1 cellular context compared by ENCODE assay signal in genomic region chr6:43274916-43275597, GRCh38.
TF ChIP-seq lines count a peak whose summit lies in the region.

No MANE protein-coding gene starts in this region.

TF ChIP-seq in HepG2, 621 proteins besides CTCF, POLR2A, EP300 and RAD21 (continued from another document and continues in another):
- peak; percentile 74; the same call in 1 of the 2 replicates for TF ChIP-seq MXD1 (CRISPR knock-in tag; IDR thresholded peaks at IDR 0.05)
- TF ChIP-seq, protein P1, sequence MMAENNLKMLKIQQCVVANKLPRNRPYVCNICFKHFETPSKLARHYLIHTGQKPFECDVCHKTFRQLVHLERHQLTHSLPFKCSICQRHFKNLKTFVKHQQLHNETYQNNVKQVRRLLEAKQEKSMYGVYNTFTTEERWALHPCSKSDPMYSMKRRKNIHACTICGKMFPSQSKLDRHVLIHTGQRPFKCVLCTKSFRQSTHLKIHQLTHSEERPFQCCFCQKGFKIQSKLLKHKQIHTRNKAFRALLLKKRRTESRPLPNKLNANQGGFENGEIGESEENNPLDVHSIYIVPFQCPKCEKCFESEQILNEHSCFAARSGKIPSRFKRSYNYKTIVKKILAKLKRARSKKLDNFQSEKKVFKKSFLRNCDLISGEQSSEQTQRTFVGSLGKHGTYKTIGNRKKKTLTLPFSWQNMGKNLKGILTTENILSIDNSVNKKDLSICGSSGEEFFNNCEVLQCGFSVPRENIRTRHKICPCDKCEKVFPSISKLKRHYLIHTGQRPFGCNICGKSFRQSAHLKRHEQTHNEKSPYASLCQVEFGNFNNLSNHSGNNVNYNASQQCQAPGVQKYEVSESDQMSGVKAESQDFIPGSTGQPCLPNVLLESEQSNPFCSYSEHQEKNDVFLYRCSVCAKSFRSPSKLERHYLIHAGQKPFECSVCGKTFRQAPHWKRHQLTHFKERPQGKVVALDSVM (CRISPR knock-in tag; IDR thresholded peaks at IDR 0.05) = 0 out of 2 replicates have a peak, but pooled peaks have one; percentile 16
- peak; percentile 81; the same call in 1 of the 2 replicates for TF ChIP-seq ZNF891 (CRISPR knock-in tag; IDR thresholded peaks at IDR 0.05)
- no peak for TF ChIP-seq FOXP4 (CRISPR knock-in tag; IDR thresholded peaks at IDR 0.05)
- TF ChIP-seq SALL2 (CRISPR knock-in tag; IDR thresholded peaks at IDR 0.05) = peak; percentile 50; the same call in 1 of the 2 replicates
- no peak for TF ChIP-seq ZFAT (CRISPR knock-in tag; conservative IDR thresholded peaks at IDR 0.05)
- TF ChIP-seq, protein P2, sequence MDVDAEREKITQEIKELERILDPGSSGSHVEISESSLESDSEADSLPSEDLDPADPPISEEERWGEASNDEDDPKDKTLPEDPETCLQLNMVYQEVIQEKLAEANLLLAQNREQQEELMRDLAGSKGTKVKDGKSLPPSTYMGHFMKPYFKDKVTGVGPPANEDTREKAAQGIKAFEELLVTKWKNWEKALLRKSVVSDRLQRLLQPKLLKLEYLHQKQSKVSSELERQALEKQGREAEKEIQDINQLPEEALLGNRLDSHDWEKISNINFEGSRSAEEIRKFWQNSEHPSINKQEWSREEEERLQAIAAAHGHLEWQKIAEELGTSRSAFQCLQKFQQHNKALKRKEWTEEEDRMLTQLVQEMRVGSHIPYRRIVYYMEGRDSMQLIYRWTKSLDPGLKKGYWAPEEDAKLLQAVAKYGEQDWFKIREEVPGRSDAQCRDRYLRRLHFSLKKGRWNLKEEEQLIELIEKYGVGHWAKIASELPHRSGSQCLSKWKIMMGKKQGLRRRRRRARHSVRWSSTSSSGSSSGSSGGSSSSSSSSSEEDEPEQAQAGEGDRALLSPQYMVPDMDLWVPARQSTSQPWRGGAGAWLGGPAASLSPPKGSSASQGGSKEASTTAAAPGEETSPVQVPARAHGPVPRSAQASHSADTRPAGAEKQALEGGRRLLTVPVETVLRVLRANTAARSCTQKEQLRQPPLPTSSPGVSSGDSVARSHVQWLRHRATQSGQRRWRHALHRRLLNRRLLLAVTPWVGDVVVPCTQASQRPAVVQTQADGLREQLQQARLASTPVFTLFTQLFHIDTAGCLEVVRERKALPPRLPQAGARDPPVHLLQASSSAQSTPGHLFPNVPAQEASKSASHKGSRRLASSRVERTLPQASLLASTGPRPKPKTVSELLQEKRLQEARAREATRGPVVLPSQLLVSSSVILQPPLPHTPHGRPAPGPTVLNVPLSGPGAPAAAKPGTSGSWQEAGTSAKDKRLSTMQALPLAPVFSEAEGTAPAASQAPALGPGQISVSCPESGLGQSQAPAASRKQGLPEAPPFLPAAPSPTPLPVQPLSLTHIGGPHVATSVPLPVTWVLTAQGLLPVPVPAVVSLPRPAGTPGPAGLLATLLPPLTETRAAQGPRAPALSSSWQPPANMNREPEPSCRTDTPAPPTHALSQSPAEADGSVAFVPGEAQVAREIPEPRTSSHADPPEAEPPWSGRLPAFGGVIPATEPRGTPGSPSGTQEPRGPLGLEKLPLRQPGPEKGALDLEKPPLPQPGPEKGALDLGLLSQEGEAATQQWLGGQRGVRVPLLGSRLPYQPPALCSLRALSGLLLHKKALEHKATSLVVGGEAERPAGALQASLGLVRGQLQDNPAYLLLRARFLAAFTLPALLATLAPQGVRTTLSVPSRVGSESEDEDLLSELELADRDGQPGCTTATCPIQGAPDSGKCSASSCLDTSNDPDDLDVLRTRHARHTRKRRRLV (CRISPR knock-in tag; IDR thresholded peaks at IDR 0.05) = no peak
- TF ChIP-seq ZNF782 (CRISPR knock-in tag; IDR thresholded peaks at IDR 0.05; ENCODE audit: borderline replicate concordance) = peak; percentile 91; the same call in 1 of the 2 replicates
- TF ChIP-seq ATAD3A (CRISPR knock-in tag; IDR thresholded peaks at IDR 0.05) = no peak
- TF ChIP-seq ZFP37 (CRISPR knock-in tag; IDR thresholded peaks at IDR 0.05; ENCODE audit: borderline replicate concordance) = no peak
- TF ChIP-seq, protein P3, sequence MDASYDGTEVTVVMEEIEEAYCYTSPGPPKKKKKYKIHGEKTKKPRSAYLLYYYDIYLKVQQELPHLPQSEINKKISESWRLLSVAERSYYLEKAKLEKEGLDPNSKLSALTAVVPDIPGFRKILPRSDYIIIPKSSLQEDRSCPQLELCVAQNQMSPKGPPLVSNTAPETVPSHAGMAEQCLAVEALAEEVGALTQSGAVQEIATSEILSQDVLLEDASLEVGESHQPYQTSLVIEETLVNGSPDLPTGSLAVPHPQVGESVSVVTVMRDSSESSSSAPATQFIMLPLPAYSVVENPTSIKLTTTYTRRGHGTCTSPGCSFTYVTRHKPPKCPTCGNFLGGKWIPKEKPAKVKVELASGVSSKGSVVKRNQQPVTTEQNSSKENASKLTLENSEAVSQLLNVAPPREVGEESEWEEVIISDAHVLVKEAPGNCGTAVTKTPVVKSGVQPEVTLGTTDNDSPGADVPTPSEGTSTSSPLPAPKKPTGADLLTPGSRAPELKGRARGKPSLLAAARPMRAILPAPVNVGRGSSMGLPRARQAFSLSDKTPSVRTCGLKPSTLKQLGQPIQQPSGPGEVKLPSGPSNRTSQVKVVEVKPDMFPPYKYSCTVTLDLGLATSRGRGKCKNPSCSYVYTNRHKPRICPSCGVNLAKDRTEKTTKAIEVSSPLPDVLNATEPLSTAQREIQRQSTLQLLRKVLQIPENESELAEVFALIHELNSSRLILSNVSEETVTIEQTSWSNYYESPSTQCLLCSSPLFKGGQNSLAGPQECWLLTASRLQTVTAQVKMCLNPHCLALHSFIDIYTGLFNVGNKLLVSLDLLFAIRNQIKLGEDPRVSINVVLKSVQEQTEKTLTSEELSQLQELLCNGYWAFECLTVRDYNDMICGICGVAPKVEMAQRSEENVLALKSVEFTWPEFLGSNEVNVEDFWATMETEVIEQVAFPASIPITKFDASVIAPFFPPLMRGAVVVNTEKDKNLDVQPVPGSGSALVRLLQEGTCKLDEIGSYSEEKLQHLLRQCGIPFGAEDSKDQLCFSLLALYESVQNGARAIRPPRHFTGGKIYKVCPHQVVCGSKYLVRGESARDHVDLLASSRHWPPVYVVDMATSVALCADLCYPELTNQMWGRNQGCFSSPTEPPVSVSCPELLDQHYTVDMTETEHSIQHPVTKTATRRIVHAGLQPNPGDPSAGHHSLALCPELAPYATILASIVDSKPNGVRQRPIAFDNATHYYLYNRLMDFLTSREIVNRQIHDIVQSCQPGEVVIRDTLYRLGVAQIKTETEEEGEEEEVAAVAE (CRISPR knock-in tag; IDR thresholded peaks at IDR 0.05; ENCODE audit: borderline replicate concordance) = no peak
- TF ChIP-seq, protein P4, sequence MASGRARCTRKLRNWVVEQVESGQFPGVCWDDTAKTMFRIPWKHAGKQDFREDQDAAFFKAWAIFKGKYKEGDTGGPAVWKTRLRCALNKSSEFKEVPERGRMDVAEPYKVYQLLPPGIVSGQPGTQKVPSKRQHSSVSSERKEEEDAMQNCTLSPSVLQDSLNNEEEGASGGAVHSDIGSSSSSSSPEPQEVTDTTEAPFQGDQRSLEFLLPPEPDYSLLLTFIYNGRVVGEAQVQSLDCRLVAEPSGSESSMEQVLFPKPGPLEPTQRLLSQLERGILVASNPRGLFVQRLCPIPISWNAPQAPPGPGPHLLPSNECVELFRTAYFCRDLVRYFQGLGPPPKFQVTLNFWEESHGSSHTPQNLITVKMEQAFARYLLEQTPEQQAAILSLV (CRISPR knock-in tag; IDR thresholded peaks at IDR 0.05; ENCODE audit: borderline replicate concordance) = peak; percentile 91; the same call in 1 of the 2 replicates
- no peak for TF ChIP-seq PBX2 (CRISPR knock-in tag; IDR thresholded peaks at IDR 0.05)
- TF ChIP-seq ATRX (CRISPR knock-in tag; IDR thresholded peaks at IDR 0.05; ENCODE audit: borderline replicate concordance) = no peak
- no peak for TF ChIP-seq KDM1A (CRISPR knock-in tag; IDR thresholded peaks at IDR 0.05)
- TF ChIP-seq, protein P5, sequence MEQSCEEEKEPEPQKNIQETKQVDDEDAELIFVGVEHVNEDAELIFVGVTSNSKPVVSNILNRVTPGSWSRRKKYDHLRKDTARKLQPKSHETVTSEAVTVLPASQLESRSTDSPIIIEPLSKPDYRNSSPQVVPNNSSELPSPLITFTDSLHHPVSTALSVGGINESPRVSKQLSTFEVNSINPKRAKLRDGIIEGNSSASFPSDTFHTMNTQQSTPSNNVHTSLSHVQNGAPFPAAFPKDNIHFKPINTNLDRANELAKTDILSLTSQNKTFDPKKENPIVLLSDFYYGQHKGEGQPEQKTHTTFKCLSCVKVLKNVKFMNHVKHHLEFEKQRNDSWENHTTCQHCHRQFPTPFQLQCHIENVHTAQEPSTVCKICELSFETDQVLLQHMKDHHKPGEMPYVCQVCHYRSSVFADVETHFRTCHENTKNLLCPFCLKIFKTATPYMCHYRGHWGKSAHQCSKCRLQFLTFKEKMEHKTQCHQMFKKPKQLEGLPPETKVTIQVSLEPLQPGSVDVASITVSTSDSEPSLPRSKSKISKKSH (CRISPR knock-in tag; IDR thresholded peaks at IDR 0.05; ENCODE audit: borderline replicate concordance) = peak; percentile 82
- no peak for TF ChIP-seq DBP (CRISPR knock-in tag; IDR thresholded peaks at IDR 0.05; ENCODE audit: not compliant biosample characterization)
- TF ChIP-seq ETV5 (CRISPR knock-in tag; IDR thresholded peaks at IDR 0.05; ENCODE audit: borderline replicate concordance) = no peak; the same call in none of the 2 replicates
- TF ChIP-seq, protein P6, sequence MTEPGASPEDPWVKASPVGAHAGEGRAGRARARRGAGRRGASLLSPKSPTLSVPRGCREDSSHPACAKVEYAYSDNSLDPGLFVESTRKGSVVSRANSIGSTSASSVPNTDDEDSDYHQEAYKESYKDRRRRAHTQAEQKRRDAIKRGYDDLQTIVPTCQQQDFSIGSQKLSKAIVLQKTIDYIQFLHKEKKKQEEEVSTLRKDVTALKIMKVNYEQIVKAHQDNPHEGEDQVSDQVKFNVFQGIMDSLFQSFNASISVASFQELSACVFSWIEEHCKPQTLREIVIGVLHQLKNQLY (CRISPR knock-in tag; IDR thresholded peaks at IDR 0.05) = peak; percentile 43; the same call in 1 of the 2 replicates
- no peak for TF ChIP-seq ZNF7 (CRISPR knock-in tag; IDR thresholded peaks at IDR 0.05)
- TF ChIP-seq, protein P7, sequence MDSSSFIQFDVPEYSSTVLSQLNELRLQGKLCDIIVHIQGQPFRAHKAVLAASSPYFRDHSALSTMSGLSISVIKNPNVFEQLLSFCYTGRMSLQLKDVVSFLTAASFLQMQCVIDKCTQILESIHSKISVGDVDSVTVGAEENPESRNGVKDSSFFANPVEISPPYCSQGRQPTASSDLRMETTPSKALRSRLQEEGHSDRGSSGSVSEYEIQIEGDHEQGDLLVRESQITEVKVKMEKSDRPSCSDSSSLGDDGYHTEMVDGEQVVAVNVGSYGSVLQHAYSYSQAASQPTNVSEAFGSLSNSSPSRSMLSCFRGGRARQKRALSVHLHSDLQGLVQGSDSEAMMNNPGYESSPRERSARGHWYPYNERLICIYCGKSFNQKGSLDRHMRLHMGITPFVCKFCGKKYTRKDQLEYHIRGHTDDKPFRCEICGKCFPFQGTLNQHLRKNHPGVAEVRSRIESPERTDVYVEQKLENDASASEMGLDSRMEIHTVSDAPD (CRISPR knock-in tag; IDR thresholded peaks at IDR 0.05) = peak; percentile 81; the same call in 1 of the 2 replicates
- TF ChIP-seq GABPB1 (CRISPR knock-in tag; IDR thresholded peaks at IDR 0.05) = peak; percentile 74
